20 cellular contexts compared by ENCODE assay signal in the genomic region with DNA sequence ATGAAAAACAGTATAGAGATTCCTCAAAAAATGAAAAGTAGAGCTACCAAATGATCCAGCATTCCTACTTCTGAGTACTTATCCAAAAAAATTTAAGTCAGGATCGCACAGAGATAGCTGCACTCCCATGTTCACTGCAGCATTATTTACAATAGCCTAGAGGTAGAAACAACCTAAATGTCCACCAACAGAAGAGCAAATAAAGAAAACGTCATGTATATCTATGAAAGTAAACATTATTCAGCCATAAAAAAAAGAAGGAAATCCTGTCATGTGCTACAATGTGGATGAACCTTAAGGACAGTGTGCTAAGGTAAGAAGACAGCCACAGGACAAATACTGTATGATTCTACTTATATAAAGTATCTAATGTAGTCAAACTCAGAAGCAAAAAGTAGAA. TPM values are rescaled to one million over a fixed set of nuclear protein-coding genes. Genes with fewer than 3 reads are reported as not detected.
A peak's percentile ranks its signal among the peaks of the same experiment; 100 is the strongest.
DNase-seq lines count a peak whose midpoint lies in the region; ATAC-seq and TF ChIP-seq lines count a peak whose summit lies in the region.
"Had no signal": no experiment of that assay in that cellular context is flagged by ENCODE, and none has a peak within 500 bp of the region (broad histone marks: within the 10 kb centered on the region; RNA-seq: fewer than 3 reads in every experiment).

No MANE protein-coding gene starts in this region.

- TF ChIP-seq CTCF in C4-2B (conservative IDR thresholded peaks at IDR 0.05): no peak
- no peak for TF ChIP-seq CTCF in PC-3 (conservative IDR thresholded peaks at IDR 0.05; ENCODE audit: low read depth, low read length)

- peak overlapping the region; percentile 30 for H3K27ac Mint-ChIP-seq in central memory CD8-positive, alpha-beta T cell (ENCODE audit: low read depth)
- peak overlapping the region; percentile 27 for H3K27ac Mint-ChIP-seq in stimulated activated effector memory CD8-positive, alpha-beta T cell treated with anti-CD3 and anti-CD28 coated beads, Interleukin-12 subunit alpha, Interleukin-12 subunit beta, amount 100 ng/mL, for 72 hours
- no peak overlapping the region for H3K27ac Mint-ChIP-seq in natural killer cell treated with Interleukin-12 subunit alpha and Interleukin-12 subunit beta and Interleukin-15 and Interleukin-18, amount 100 ng/mL, for 72 hours
- H3K27ac Mint-ChIP-seq: CD8-positive, alpha-beta T cell had no signal

- POLR2A ChIA-PET in PC-3 (lab: Charles Lee; ENCODE audit: unreplicated experiment): interaction anchor here (0.6 kb wide), 1 partner anchor 11 kb away, joined by 4 read pairs; no protein-coding TSS in a partner anchor

- H3K4me3 Mint-ChIP-seq in central memory CD8-positive, alpha-beta T cell: no peak overlapping the region
- H3K4me3 Mint-ChIP-seq in stimulated activated effector memory CD8-positive, alpha-beta T cell treated with anti-CD3 and anti-CD28 coated beads, Interleukin-12 subunit alpha, Interleukin-12 subunit beta, amount 100 ng/mL, for 72 hours: no peak overlapping the region
- H3K4me3 Mint-ChIP-seq in natural killer cell treated with Interleukin-12 subunit alpha and Interleukin-12 subunit beta and Interleukin-15 and Interleukin-18, amount 100 ng/mL, for 72 hours: no peak overlapping the region
- H3K4me3 Mint-ChIP-seq: CD8-positive, alpha-beta T cell had no signal

- H3K27ac ChIP-seq in C4-2B (peak overlapping the region; percentile 94), PC-3 (ENCODE audit: low read length) (peak overlapping the region; percentile 86)
- H3K27ac ChIP-seq: BLaER1, SJCRH30 had no signal

- peak; percentile 69 for DNase-seq in PC-3
- DNase-seq in central memory CD8-positive, alpha-beta T cell (ENCODE audit: low spot score in 2 of 2): no peak
- DNase-seq in stimulated activated effector memory CD8-positive, alpha-beta T cell treated with anti-CD3 and anti-CD28 coated beads, Interleukin-12 subunit alpha, Interleukin-12 subunit beta, amount 100 ng/mL, for 72 hours (ENCODE audit: low spot score in 2 of 2): no peak
- DNase-seq in natural killer cell treated with Interleukin-12 subunit alpha and Interleukin-12 subunit beta and Interleukin-15 and Interleukin-18, amount 100 ng/mL, for 72 hours (ENCODE audit: low spot score): no peak
- no peak for DNase-seq in GM19238 (ENCODE audit: insufficient read length, low spot score)
- DNase-seq: CD8-positive, alpha-beta T cell; GOT3; MM.1S; NCI-H1092; NCI-H1436; NCI-H1930; NCI-H2171; NCI-H345; NCI-H524; NCI-H82; SJCRH30; T-helper 1 cell had no signal

- intact Hi-C loops in PC-3 (cut with micrococcal nuclease): no loop called here

- no peaks in the 10 kb centered on the region for H3F3A ChIP-seq in PC-3 (ENCODE audit: low read length, unreplicated experiment)

- H3K36me3 Mint-ChIP-seq in central memory CD8-positive, alpha-beta T cell (ENCODE audit: insufficient read depth): peaks cover 9% of the 10 kb centered on the region
- peaks cover 11% of the 10 kb centered on the region for H3K36me3 Mint-ChIP-seq in stimulated activated effector memory CD8-positive, alpha-beta T cell treated with anti-CD3 and anti-CD28 coated beads, Interleukin-12 subunit alpha, Interleukin-12 subunit beta, amount 100 ng/mL, for 72 hours
- no peaks in the 10 kb centered on the region for H3K36me3 Mint-ChIP-seq in natural killer cell treated with Interleukin-12 subunit alpha and Interleukin-12 subunit beta and Interleukin-15 and Interleukin-18, amount 100 ng/mL, for 72 hours

- H3K4me3 ChIP-seq in PC-3 (ENCODE audit: low read length): no peak overlapping the region
- H3K4me3 ChIP-seq: BLaER1, SJCRH30 had no signal

- H3K79me2 ChIP-seq in PC-3 (ENCODE audit: low read length): peaks cover 100% of the 10 kb centered on the region

- CTCF ChIA-PET in PC-3 (lab: Charles Lee): no interaction called here

- peak overlapping the region; percentile 54 for H3K4me2 ChIP-seq in PC-3 (ENCODE audit: low read length)
- H3K4me2 ChIP-seq: BLaER1 had no signal

- no peaks in the 10 kb centered on the region for H3K27me3 Mint-ChIP-seq in central memory CD8-positive, alpha-beta T cell
- H3K27me3 Mint-ChIP-seq in natural killer cell treated with Interleukin-12 subunit alpha and Interleukin-12 subunit beta and Interleukin-15 and Interleukin-18, amount 100 ng/mL, for 72 hours: no peaks in the 10 kb centered on the region

- peaks cover 21% of the 10 kb centered on the region; the same call in 1 of the 2 replicates for H4K20me1 ChIP-seq in PC-3 (ENCODE audit: low read length)

- H3K36me3 ChIP-seq in PC-3 (ENCODE audit: low read depth, low read length): peaks cover 5% of the 10 kb centered on the region; the same call in 1 of the 2 replicates

- no peaks in the 10 kb centered on the region for H3K27me3 ChIP-seq in PC-3 (ENCODE audit: low read length)
- H3K27me3 ChIP-seq: SJCRH30 had no signal

- no peaks in the 10 kb centered on the region for H3K9me3 Mint-ChIP-seq in central memory CD8-positive, alpha-beta T cell
- no peaks in the 10 kb centered on the region for H3K9me3 Mint-ChIP-seq in stimulated activated effector memory CD8-positive, alpha-beta T cell treated with anti-CD3 and anti-CD28 coated beads, Interleukin-12 subunit alpha, Interleukin-12 subunit beta, amount 100 ng/mL, for 72 hours
- H3K9me3 Mint-ChIP-seq in natural killer cell treated with Interleukin-12 subunit alpha and Interleukin-12 subunit beta and Interleukin-15 and Interleukin-18, amount 100 ng/mL, for 72 hours: no peaks in the 10 kb centered on the region
- H3K9me3 Mint-ChIP-seq: CD8-positive, alpha-beta T cell had no signal

- ATAC-seq in PC-3: peak; percentile 98
- no peak for ATAC-seq in central memory CD8-positive, alpha-beta T cell (replicated peaks; ENCODE audit: extremely low read depth, poor library complexity, severe bottlenecking)
- ATAC-seq in stimulated activated effector memory CD8-positive, alpha-beta T cell treated with anti-CD3 and anti-CD28 coated beads, Interleukin-12 subunit alpha, Interleukin-12 subunit beta, amount 100 ng/mL, for 72 hours: no peak
- no peak for ATAC-seq in esophagus mucosa
- ATAC-seq in natural killer cell treated with Interleukin-12 subunit alpha and Interleukin-12 subunit beta and Interleukin-15 and Interleukin-18, amount 100 ng/mL, for 72 hours: no peak
- ATAC-seq: CD8-positive, alpha-beta T cell had no signal

- no peak overlapping the region for H2AFZ ChIP-seq in PC-3 (ENCODE audit: low read length)

- H3K4me1 Mint-ChIP-seq in central memory CD8-positive, alpha-beta T cell: peaks cover 26% of the 10 kb centered on the region
- H3K4me1 Mint-ChIP-seq in stimulated activated effector memory CD8-positive, alpha-beta T cell treated with anti-CD3 and anti-CD28 coated beads, Interleukin-12 subunit alpha, Interleukin-12 subunit beta, amount 100 ng/mL, for 72 hours: peaks cover 12% of the 10 kb centered on the region
- H3K4me1 Mint-ChIP-seq in natural killer cell treated with Interleukin-12 subunit alpha and Interleukin-12 subunit beta and Interleukin-15 and Interleukin-18, amount 100 ng/mL, for 72 hours (ENCODE audit: low read depth in 2 of 2): peaks cover 17 to 25% of the 10 kb centered on the region in 2 donors

- H3K4me1 ChIP-seq in PC-3 (ENCODE audit: insufficient read depth, low read length): peaks cover 13% of the 10 kb centered on the region
- H3K4me1 ChIP-seq: BLaER1, SJCRH30 had no signal

- no peaks in the 10 kb centered on the region for H3K9me2 ChIP-seq in PC-3 (replicated peaks; ENCODE audit: low read length)

- H3K9me3 ChIP-seq in PC-3 (ENCODE audit: low read length): no peaks in the 10 kb centered on the region

- H3K9ac ChIP-seq in PC-3 (ENCODE audit: low read length): no peak overlapping the region
- H3K9ac ChIP-seq: BLaER1 had no signal

- BruUV-seq in PC-3 (replicated peaks; lab: Mats Ljungman, UMichigan): no TSS peak

RNA-seq across cellular contexts. Expression of gene THOC2, which starts 12.4 kb away (rescaled TPM):
- 69.1 and 78.0 TPM in 2 replicates for total RNA-seq in PC-3 (2014; rRNA removed)
- total RNA-seq in esophagus mucosa: 33.0 TPM
- 10 to 100 TPM; 96.5 to 98.2 TPM for total RNA-seq in natural killer cell treated with Interleukin-12 subunit alpha and Interleukin-12 subunit beta and Interleukin-15 and Interleukin-18, amount 100 ng/mL, for 72 hours

Comparison
In these comparisons a context has a peak if more than half of its experiments do, and no peak if none do; other contexts are left out.
1. H3K27ac Mint-ChIP-seq: peak in central memory CD8-positive, alpha-beta T cell (single experiment) and stimulated activated effector memory CD8-positive, alpha-beta T cell treated with anti-CD3 and anti-CD28 coated beads, Interleukin-12 subunit alpha, Interleukin-12 subunit beta, amount 100 ng/mL, for 72 hours (single experiment); none in natural killer cell treated with Interleukin-12 subunit alpha and Interleukin-12 subunit beta and Interleukin-15 and Interleukin-18, amount 100 ng/mL, for 72 hours (0 of 2).